8 cellular contexts compared by ENCODE assay signal in genomic region chr20:34112600-34113061, GRCh38. TPM values are rescaled to one million over a fixed set of nuclear protein-coding genes. Genes with fewer than 3 reads are reported as not detected.
DNase-seq lines count a peak whose midpoint lies in the region; ATAC-seq and TF ChIP-seq lines count a peak whose summit lies in the region.

No MANE protein-coding gene starts in this region.

- H3K27ac ChIP-seq in adrenal gland (peak overlapping the region; percentile 45 to 99 (median 97)), right cardiac atrium (ENCODE audit: low read length) (peak overlapping the region; percentile 94)

- no peaks in the 10 kb centered on the region for H3K27me3 ChIP-seq in adrenal gland
- H3K27me3 ChIP-seq in right cardiac atrium (ENCODE audit: control insufficient read depth, insufficient read depth), result no peaks in the 10 kb centered on the region

- intact Hi-C loops in adrenal gland (cut with DNase I) (no loop called here), right cardiac atrium (cut with DNase I) (no loop called here), sciatic nerve (cut with DNase I) (no loop called here)

- peak; percentile 21 for ATAC-seq in GM18511 (IDR thresholded peaks at IDR 0.05; ENCODE audit: unreplicated experiment)
- ATAC-seq in right cardiac atrium, result peak; percentile 5 to 6
- peak; percentile 38 for ATAC-seq in sciatic nerve
- no peak for ATAC-seq in HG02798 (IDR thresholded peaks at IDR 0.05; ENCODE audit: poor library complexity, unreplicated experiment)

- DNase-seq in AG08396 (ENCODE audit: low spot score) (peak; percentile 36), NCI-H1417 (lab: John Stamatoyannopoulos, UW) (peak; percentile 66 to 92 (median 85)), adrenal gland (peak; percentile 29 to 71 (median 36)), right cardiac atrium (peak in 2 of 3 donors; percentile 20 to 65), sciatic nerve (ENCODE audit: low spot score) (no peak), T-helper 9 cell (no peak)

- no peak for TF ChIP-seq CTCF in adrenal gland (IDR thresholded peaks at IDR 0.05)

- H3K4me1 ChIP-seq in adrenal gland (replicated peaks in 1 of 2) (peaks cover 24 to 41% of the 10 kb centered on the region in 2 donors), right cardiac atrium (ENCODE audit: control insufficient read depth, insufficient read depth, low read length) (peaks cover 8% of the 10 kb centered on the region)

- no peaks in the 10 kb centered on the region for H3K36me3 ChIP-seq in adrenal gland (replicated peaks in 1 of 2)

- 0 to 2% (median 2%) methylated on average over 18 of the region's 18 CpGs for WGBS in adrenal gland, 4 donors
- under 1% methylated on average over 18 of the region's 18 CpGs for WGBS in right cardiac atrium

- peak overlapping the region in 3 of 4 donors; percentile 72 to 91 (median 72) for H3K4me3 ChIP-seq in adrenal gland
- H3K4me3 ChIP-seq in right cardiac atrium (ENCODE audit: low read length), result peak overlapping the region; percentile 87

- H3K9me3 ChIP-seq in adrenal gland (replicated peaks in 1 of 3) (no peaks in the 10 kb centered on the region), right cardiac atrium (ENCODE audit: control insufficient read depth, low read length) (no peaks in the 10 kb centered on the region)

- TF ChIP-seq POLR2A in adrenal gland (IDR thresholded peaks at IDR 0.05), result no peak

RNA-seq across cellular contexts. Expression of gene EIF2S2, which starts 0.6 kb away (rescaled TPM):
- 10 to 100 TPM; 33.6 to 79.9 (median 49.9) TPM for total RNA-seq in adrenal gland
- polyA plus RNA-seq in adrenal gland, result 100 to 1,000 TPM in 1 of 3 donors, 10 to 100 TPM in 2; 26.7 to 204 (median 31.8) TPM
- 10 to 100 TPM; 36.0 to 46.9 (median 39.5) TPM for total RNA-seq in right cardiac atrium
- 37.3 TPM for polyA plus RNA-seq in right cardiac atrium
- total RNA-seq in sciatic nerve, result 44.8 TPM

Comparison
In these comparisons a context has a peak if more than half of its experiments do, and no peak if none do; other contexts are left out.
1. DNase-seq: peak in AG08396 (single experiment), NCI-H1417 (3 of 3), adrenal gland (7 of 7) and right cardiac atrium (2 of 3); none in sciatic nerve (single experiment) and T-helper 9 cell (single experiment).